5 cellular contexts compared by ENCODE assay signal in genomic region chr1:2625748-2626147, GRCh38. TPM values are rescaled to one million over a fixed set of nuclear protein-coding genes. Genes with fewer than 3 reads are reported as not detected.
"Had no signal": no experiment of that assay in that cellular context is flagged by ENCODE, and none has a peak within 500 bp of the region (broad histone marks: within the 10 kb centered on the region; RNA-seq: fewer than 3 reads in every experiment).

No MANE protein-coding gene starts in this region.

RNA-seq across cellular contexts. Expression of gene MMEL1, which starts 7.1 kb away (rescaled TPM):
- total RNA-seq: GM23248, H4, HepG2, HFFc6, HT1080 had no signal
- polyA plus RNA-seq: GM23248 had no signal
